13 cellular contexts compared by ENCODE assay signal in the genomic region with DNA sequence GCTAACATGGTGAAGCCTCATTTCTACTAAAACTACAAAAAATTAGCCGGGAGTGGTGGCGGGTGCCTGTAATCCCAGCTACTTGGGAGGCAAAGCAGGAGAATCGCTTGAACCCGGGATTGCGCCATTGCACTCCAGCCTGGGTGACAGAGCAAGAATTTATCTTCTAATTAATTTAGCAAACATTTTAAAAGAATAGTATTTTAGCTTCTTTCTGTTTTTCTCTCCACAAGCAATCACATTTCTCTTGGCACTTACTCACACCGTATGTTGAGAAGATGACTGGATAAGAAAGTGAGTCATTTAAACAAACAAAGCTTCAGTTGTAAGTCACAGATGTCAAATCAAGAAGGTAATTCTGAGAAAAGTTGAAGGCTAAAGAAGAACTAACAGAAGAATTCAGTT.
DNase-seq lines count a peak whose midpoint lies in the region; ATAC-seq and TF ChIP-seq lines count a peak whose summit lies in the region.
"Had no signal": no experiment of that assay in that cellular context is flagged by ENCODE, and none has a peak within 500 bp of the region (broad histone marks: within the 10 kb centered on the region; RNA-seq: fewer than 3 reads in every experiment).

No MANE protein-coding gene starts in this region.

- H3K27ac ChIP-seq in PC-3 (ENCODE audit: low read length) (peak overlapping the region; percentile 69), epithelial cell of prostate (peak overlapping the region; percentile 15), osteoblast (ENCODE audit: low read depth, low read length) (no peak overlapping the region), heart right ventricle (no peak overlapping the region), SJCRH30 (no peak overlapping the region)

- H3K9me2 ChIP-seq in PC-3 (replicated peaks; ENCODE audit: low read length): no peaks in the 10 kb centered on the region

- TF ChIP-seq CTCF in PC-3 (conservative IDR thresholded peaks at IDR 0.05; ENCODE audit: low read depth, low read length): no peak
- TF ChIP-seq CTCF in osteoblast (IDR thresholded peaks at IDR 0.05; ENCODE audit: extremely low read depth, low read depth, low read length): no peak
- no peak for TF ChIP-seq CTCF in heart right ventricle (IDR thresholded peaks at IDR 0.05)

- ATAC-seq in PC-3 (peak; percentile 99), heart right ventricle (no peak), GM21515 (IDR thresholded peaks at IDR 0.05; ENCODE audit: unreplicated experiment) (no peak), HG02678 (IDR thresholded peaks at IDR 0.05; ENCODE audit: unreplicated experiment) (no peak)
- ATAC-seq: GM23338 had no signal

- peak overlapping the region; percentile 30; the same call in 1 of the 2 replicates for H3K9ac ChIP-seq in PC-3 (ENCODE audit: low read length)

- H3K4me1 ChIP-seq in PC-3 (ENCODE audit: insufficient read depth, low read length): peaks cover 20% of the 10 kb centered on the region
- peaks cover 6% of the 10 kb centered on the region for H3K4me1 ChIP-seq in osteoblast (ENCODE audit: insufficient read depth, low read length)
- peaks cover 0 to 4% (median 0%) of the 10 kb centered on the region in 9 donors for H3K4me1 ChIP-seq in heart right ventricle
- H3K4me1 ChIP-seq in SJCRH30: no peaks in the 10 kb centered on the region

- no TSS peak for BruUV-seq in PC-3 (replicated peaks; lab: Mats Ljungman, UMichigan)

- H3K27me3 ChIP-seq in PC-3 (ENCODE audit: low read length) (no peaks in the 10 kb centered on the region), osteoblast (ENCODE audit: insufficient read depth, low read length) (no peaks in the 10 kb centered on the region), heart right ventricle (no peaks in the 10 kb centered on the region), SJCRH30 (no peaks in the 10 kb centered on the region)

- H3K79me2 ChIP-seq in PC-3 (ENCODE audit: low read length): no peaks in the 10 kb centered on the region
- H3K79me2 ChIP-seq in osteoblast (ENCODE audit: insufficient read depth, low read length): no peaks in the 10 kb centered on the region

- intact Hi-C loops in PC-3 (cut with micrococcal nuclease): loop anchor here (5.0 kb wide), 1 partner anchor 311 kb away; no protein-coding TSS in a partner anchor
- intact Hi-C loops in heart right ventricle (cut with DNase I): no loop called here

- H2AFZ ChIP-seq in PC-3 (ENCODE audit: low read length) (0 out of 2 replicates have a peak overlapping the region, but pooled peaks have one; percentile 46), osteoblast (ENCODE audit: low read length) (no peak overlapping the region)
- H2AFZ ChIP-seq: GM23338 had no signal

- H3K9me3 ChIP-seq in PC-3 (ENCODE audit: low read length): no peaks in the 10 kb centered on the region
- H3K9me3 ChIP-seq in osteoblast (ENCODE audit: low read depth, low read length): no peaks in the 10 kb centered on the region
- H3K9me3 ChIP-seq in heart right ventricle: no peaks in the 10 kb centered on the region
- H3K9me3 ChIP-seq in SJCRH30 (replicated peaks): no peaks in the 10 kb centered on the region

- H3K4me3 ChIP-seq in PC-3 (ENCODE audit: low read length): peak overlapping the region; percentile 27; the same call in 1 of the 2 replicates
- no peak overlapping the region for H3K4me3 ChIP-seq in osteoblast (ENCODE audit: insufficient read depth, low read length)
- H3K4me3 ChIP-seq in heart right ventricle: no peak overlapping the region
- no peak overlapping the region for H3K4me3 ChIP-seq in SJCRH30
- H3K4me3 ChIP-seq: GM23338 had no signal

- H4K20me1 ChIP-seq in PC-3 (ENCODE audit: low read length): no peaks in the 10 kb centered on the region
- no peaks in the 10 kb centered on the region for H4K20me1 ChIP-seq in osteoblast (ENCODE audit: insufficient read depth, low read length)

- no peaks in the 10 kb centered on the region for H3K36me3 ChIP-seq in PC-3 (ENCODE audit: low read depth, low read length)
- no peaks in the 10 kb centered on the region for H3K36me3 ChIP-seq in osteoblast (ENCODE audit: insufficient read depth, low read length)
- no peaks in the 10 kb centered on the region for H3K36me3 ChIP-seq in heart right ventricle
- no peaks in the 10 kb centered on the region for H3K36me3 ChIP-seq in SJCRH30

- POLR2A ChIA-PET in PC-3 (lab: Charles Lee; ENCODE audit: unreplicated experiment): interaction anchor here (0.6 kb wide), 1 partner anchor 245 kb away, joined by 3 read pairs; no protein-coding TSS in a partner anchor

- DNase-seq in DMS 273 treated with DMSO at 0.1 percent for 48 hours (lab: John Stamatoyannopoulos, UW) (peak; percentile 22), PC-3 (peak; percentile 82), epithelial cell of prostate (ENCODE audit: low read depth, low spot score) (no peak), osteoblast (ENCODE audit: insufficient read length, low spot score, missing footprints) (peak; percentile 73), heart right ventricle (no peak), SJCRH30 (no peak)
- DNase-seq: activated T-cell treated with anti-CD3 and anti-CD28 coated beads, Interleukin-2, amount 50 U/mL, for 24 hours; NCI-H1105 treated with DMSO at 0.1 percent for 48 hours; NK-92 treated with Interleukin-12 subunit alpha and Interleukin-12 subunit beta, amount 100 ng/mL, for 24 hours; stimulated activated CD4-positive, alpha-beta T cell treated with anti-CD3 and anti-CD28 coated beads, Interleukin-1b, Interleukin-23, amount 100 ng/mL, for 48 hours had no signal

- CTCF ChIA-PET in PC-3 (lab: Charles Lee): no interaction called here

- 91 to 93% methylated on average over 6 of the region's 6 CpGs for WGBS in heart right ventricle, 2 donors

- H3K4me2 ChIP-seq in PC-3 (ENCODE audit: low read length): peak overlapping the region; percentile 74
- no peak overlapping the region for H3K4me2 ChIP-seq in osteoblast (ENCODE audit: insufficient read depth, low read length)
- H3K4me2 ChIP-seq: GM23338 had no signal

- no peaks in the 10 kb centered on the region for H3F3A ChIP-seq in PC-3 (ENCODE audit: low read length, unreplicated experiment)

Comparison
In these comparisons a context has a peak if more than half of its experiments do, and no peak if none do; other contexts are left out.
1. DNase-seq: peak in DMS 273 treated with DMSO at 0.1 percent for 48 hours (single experiment), PC-3 (single experiment) and osteoblast (single experiment); none in epithelial cell of prostate (single experiment), heart right ventricle (0 of 2) and SJCRH30 (0 of 2).
2. H3K27ac ChIP-seq: peak in PC-3 (single experiment) and epithelial cell of prostate (single experiment); none in osteoblast (single experiment), heart right ventricle (0 of 10) and SJCRH30 (single experiment).